ENCODE assay signal across 8 cellular contexts in the genomic region with DNA sequence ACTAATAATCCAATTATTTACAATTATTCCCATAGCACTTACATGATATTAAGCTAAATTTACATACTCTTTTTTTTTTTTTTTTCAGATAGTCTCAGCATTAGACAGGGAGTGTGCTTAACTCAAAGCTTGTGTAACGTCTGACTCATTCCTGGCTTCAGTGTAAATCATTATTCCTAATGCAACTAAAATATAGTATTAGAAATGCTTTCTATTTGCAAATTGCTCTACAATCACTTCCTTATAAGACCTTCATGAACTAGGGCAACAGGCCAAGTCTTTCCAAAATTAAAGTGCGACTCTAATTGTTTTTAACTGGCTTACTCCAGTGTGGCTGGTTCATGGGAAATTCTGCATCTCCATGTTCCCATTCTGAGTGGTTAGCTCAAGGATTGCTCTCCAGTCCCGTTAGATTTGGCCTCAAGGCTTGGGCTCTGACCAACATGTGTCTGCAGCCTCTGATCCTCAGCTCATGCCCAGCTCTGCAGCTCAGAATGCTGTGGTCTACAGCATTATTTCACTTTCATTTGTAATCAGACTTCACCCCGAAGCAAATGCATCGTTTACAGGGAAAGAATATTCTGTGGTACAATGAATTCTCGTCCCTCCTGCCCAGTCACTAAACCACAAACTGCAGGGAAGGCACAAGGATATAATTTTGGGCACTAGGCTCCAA.
DNase-seq lines count a peak whose midpoint lies in the region; ATAC-seq and TF ChIP-seq lines count a peak whose summit lies in the region.

No MANE protein-coding gene starts in this region.

- peaks cover 3% of the 10 kb centered on the region for H3K27me3 Mint-ChIP-seq in brain

- intact Hi-C loops in stomach (cut with DNase I; ENCODE audit: low total_unique reads) = no loop called here

- no peaks in the 10 kb centered on the region for H3K36me3 ChIP-seq in stomach

- DNase-seq in stomach (no peak), NCI-H1092 treated with DMSO at 0.1 percent for 48 hours (lab: John Stamatoyannopoulos, UW) (no peak), GOT3 (lab: John Stamatoyannopoulos, UW) (no peak), Kasumi-1 (lab: John Stamatoyannopoulos, UW) (no peak)
- no peak for DNase-seq in activated effector memory CD4-positive, alpha-beta T cell treated with anti-CD3 and anti-CD28 coated beads, Interleukin-2, amount 50 U/mL, for 16 hours

- no peak for TF ChIP-seq CTCF in brain (conservative IDR thresholded peaks at IDR 0.05)
- no peak for TF ChIP-seq CTCF in stomach (IDR thresholded peaks at IDR 0.05)

- peak overlapping the region in 4 of 5 experiments; percentile 65 to 90 (median 72) for H3K27ac Mint-ChIP-seq in brain

- no peak for TF ChIP-seq EP300 in stomach (IDR thresholded peaks at IDR 0.05)

- H3K27me3 ChIP-seq in stomach = no peaks in the 10 kb centered on the region

- no peaks in the 10 kb centered on the region for H3K9me3 ChIP-seq in stomach

- H3K4me1 ChIP-seq in stomach = peaks cover 0 to 24% (median 9%) of the 10 kb centered on the region in 4 donors

- H3K4me3 Mint-ChIP-seq in brain = peak overlapping the region in 2 of 5 experiments; percentile 11 to 82

- peak overlapping the region in 3 of 5 donors; percentile 58 to 62 (median 59) for H3K27ac ChIP-seq in stomach

- no peak for TF ChIP-seq POLR2A in stomach (IDR thresholded peaks at IDR 0.05)

- H3K9me3 Mint-ChIP-seq in brain = peaks cover 0 to 4% (median 0%) of the 10 kb centered on the region in 5 experiments

- 32 to 43% (median 41%) methylated on average over 6 of the region's 6 CpGs for WGBS in stomach, 5 donors

- peaks cover 2% of the 10 kb centered on the region for H3K36me3 Mint-ChIP-seq in brain

- ATAC-seq in GM19035 (IDR thresholded peaks at IDR 0.05; ENCODE audit: unreplicated experiment) (peak; percentile 81), HG03060 (IDR thresholded peaks at IDR 0.05; ENCODE audit: low read depth, unreplicated experiment) (peak; percentile 60)

- H3K4me3 ChIP-seq in stomach = peak overlapping the region in 1 of 4 donors; percentile 10

- H3K4me1 Mint-ChIP-seq in brain = peaks cover 51% of the 10 kb centered on the region
